19 cellular contexts compared by ENCODE assay signal in the genomic region with DNA sequence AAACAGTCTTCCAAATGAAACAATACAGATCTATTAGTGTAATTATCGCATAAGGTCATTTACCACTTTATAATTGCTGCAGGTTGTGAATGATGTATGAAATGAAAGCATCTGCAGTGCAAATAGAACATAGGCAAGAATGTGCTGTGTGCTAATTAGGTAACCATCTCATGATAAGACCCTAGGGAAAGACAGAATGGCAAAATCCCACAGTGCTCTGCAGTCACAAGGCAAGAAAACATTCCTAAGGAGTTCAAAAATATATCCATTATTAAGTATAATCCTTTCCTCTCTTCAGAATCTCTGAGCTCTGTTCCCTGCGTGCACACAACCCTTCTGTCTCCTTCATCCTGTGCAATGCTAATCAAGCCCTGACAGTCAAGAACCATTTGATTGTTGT.
DNase-seq lines count a peak whose midpoint lies in the region; TF ChIP-seq lines count a peak whose summit lies in the region.
"Had no signal": no experiment of that assay in that cellular context is flagged by ENCODE, and none has a peak within 500 bp of the region (broad histone marks: within the 10 kb centered on the region; RNA-seq: fewer than 3 reads in every experiment).

No MANE protein-coding gene starts in this region.

- no peak for TF ChIP-seq CTCF in retinal pigment epithelial cell (conservative IDR thresholded peaks at IDR 0.05; ENCODE audit: low read depth, low read length)

- no peak overlapping the region for H3K9ac ChIP-seq in SK-N-MC (ENCODE audit: insufficient read length)
- H3K9ac ChIP-seq: BLaER1, GM23248 had no signal

- no peaks in the 10 kb centered on the region for H3K36me3 ChIP-seq in SK-N-MC (ENCODE audit: insufficient read depth, low read length)
- H3K36me3 ChIP-seq: BLaER1 had no signal

- H3K4me3 ChIP-seq in SK-N-MC, result peak overlapping the region; percentile 17
- no peak overlapping the region for H3K4me3 ChIP-seq in retinal pigment epithelial cell (ENCODE audit: low read length)
- H3K4me3 ChIP-seq: BLaER1, GM12878, GM23248 had no signal

- DNase-seq in NCI-H146 (lab: John Stamatoyannopoulos, UW) (peak; percentile 1), NCI-H146 treated with DMSO at 0.1 percent for 48 hours (lab: John Stamatoyannopoulos, UW; ENCODE audit: unreplicated experiment) (no peak), SK-N-MC (ENCODE audit: low read depth, low spot score) (no peak), retinal pigment epithelial cell (ENCODE audit: low read depth) (peak; percentile 93), NCI-H1694 (lab: John Stamatoyannopoulos, UW) (no peak), dermis blood vessel endothelial cell (no peak)
- DNase-seq: CD4-positive, CD25-positive, alpha-beta regulatory T cell; CD8-positive, alpha-beta T cell; DMS 273 treated with DMSO at 0.1 percent for 48 hours; DMS79; EL; GDM1; GM23248; H7; HCEC 1CT had no signal

- H3K9me3 ChIP-seq in SK-N-MC (ENCODE audit: low read depth, low read length), result no peaks in the 10 kb centered on the region
- H3K9me3 ChIP-seq: BLaER1 had no signal

- H3K27ac ChIP-seq in SK-N-MC, result 0 out of 2 replicates have a peak overlapping the region, but pooled peaks have one; percentile 58
- H3K27ac ChIP-seq: 22Rv1, BLaER1, C4-2B, GM23248 had no signal

Comparison
In these comparisons a context has a peak if more than half of its experiments do, and no peak if none do; other contexts are left out.
1. DNase-seq: peak in NCI-H146 (single experiment) and retinal pigment epithelial cell (single experiment); none in NCI-H146 treated with DMSO at 0.1 percent for 48 hours (single experiment), SK-N-MC (single experiment), NCI-H1694 (single experiment) and dermis blood vessel endothelial cell (single experiment).